Comparison of ENCODE assay signal across 9 cellular contexts in genomic region chr7:36303202-36304098, GRCh38.
DNase-seq lines count a peak whose midpoint lies in the region; ATAC-seq and FAIRE-seq lines count a peak whose summit lies in the region.
"Had no signal": no experiment of that assay in that cellular context is flagged by ENCODE, and none has a peak within 500 bp of the region (broad histone marks: within the 10 kb centered on the region; RNA-seq: fewer than 3 reads in every experiment).

No MANE protein-coding gene starts in this region.

- H3K36me3 Mint-ChIP-seq in activated naive CD8-positive, alpha-beta T cell treated with anti-CD3 and anti-CD28 coated beads for 36 hours, result no peaks in the 10 kb centered on the region

- DNase-seq in GM03348 (ENCODE audit: low spot score) (peak; percentile 88), NCI-H2227 (lab: John Stamatoyannopoulos, UW; ENCODE audit: unreplicated experiment) (peak; percentile 50), dedifferentiated amniotic fluid mesenchymal stem cell (ENCODE audit: extremely low spot score) (peak; percentile 85), mesenteric fat pad (ENCODE audit: low spot score) (peak; percentile 93), small intestine (no peak)
- DNase-seq in activated naive CD8-positive, alpha-beta T cell treated with anti-CD3 and anti-CD28 coated beads for 36 hours, result no peak

- H3K27ac ChIP-seq in small intestine (ENCODE audit: low read depth in 1 of 2, low read length in 1 of 2), result peak overlapping the region in 1 of 2 donors; percentile 33
- H3K27ac ChIP-seq: HL-60 had no signal

- H3K9me3 Mint-ChIP-seq in activated naive CD8-positive, alpha-beta T cell treated with anti-CD3 and anti-CD28 coated beads for 36 hours, result no peaks in the 10 kb centered on the region

- no peak for FAIRE-seq in small intestine (lab: Jason Lieb, UNC)

- H3K4me3 ChIP-seq in small intestine (ENCODE audit: low read depth in 1 of 2, low read length in 2 of 2), result no peak overlapping the region

- H3K4me1 ChIP-seq in small intestine (ENCODE audit: control insufficient read depth in 2 of 2, insufficient read depth in 1 of 2, low read depth in 1 of 2, low read length in 1 of 2), result no peaks in the 10 kb centered on the region

- no peak overlapping the region for H3K27ac Mint-ChIP-seq in activated naive CD8-positive, alpha-beta T cell treated with anti-CD3 and anti-CD28 coated beads for 36 hours

- no peaks in the 10 kb centered on the region for H3K9me3 ChIP-seq in small intestine (ENCODE audit: control insufficient read depth, low read depth)

- ATAC-seq in HG03097 (IDR thresholded peaks at IDR 0.05; ENCODE audit: low FRiP score, unreplicated experiment), result no peak
- no peak for ATAC-seq in HG02642 (IDR thresholded peaks at IDR 0.05; ENCODE audit: poor library complexity, unreplicated experiment)

- H3K4me3 Mint-ChIP-seq in activated naive CD8-positive, alpha-beta T cell treated with anti-CD3 and anti-CD28 coated beads for 36 hours, result no peak overlapping the region

- no peaks in the 10 kb centered on the region for H3K4me1 Mint-ChIP-seq in activated naive CD8-positive, alpha-beta T cell treated with anti-CD3 and anti-CD28 coated beads for 36 hours

- peaks cover 0 to 8% of the 10 kb centered on the region in 2 donors for H3K36me3 ChIP-seq in small intestine (ENCODE audit: control insufficient read depth in 2 of 2, insufficient read depth in 2 of 2, low read length in 2 of 2)

- no peaks in the 10 kb centered on the region for H3K27me3 Mint-ChIP-seq in activated naive CD8-positive, alpha-beta T cell treated with anti-CD3 and anti-CD28 coated beads for 36 hours

- 50 to 58% (median 52%) methylated on average over 8 of the region's 8 CpGs for WGBS in small intestine, 3 donors

- H3K27me3 ChIP-seq in small intestine (ENCODE audit: control insufficient read depth in 2 of 2, insufficient read depth in 2 of 2, low read length in 2 of 2), result no peaks in the 10 kb centered on the region

Comparison
In these comparisons a context has a peak if more than half of its experiments do, and no peak if none do; other contexts are left out.
1. DNase-seq: peak in GM03348 (single experiment), NCI-H2227 (single experiment), dedifferentiated amniotic fluid mesenchymal stem cell (single experiment) and mesenteric fat pad (single experiment); none in activated naive CD8-positive, alpha-beta T cell treated with anti-CD3 and anti-CD28 coated beads for 36 hours (single experiment) and small intestine (single experiment).